8 cellular contexts compared by ENCODE assay signal in the genomic region with DNA sequence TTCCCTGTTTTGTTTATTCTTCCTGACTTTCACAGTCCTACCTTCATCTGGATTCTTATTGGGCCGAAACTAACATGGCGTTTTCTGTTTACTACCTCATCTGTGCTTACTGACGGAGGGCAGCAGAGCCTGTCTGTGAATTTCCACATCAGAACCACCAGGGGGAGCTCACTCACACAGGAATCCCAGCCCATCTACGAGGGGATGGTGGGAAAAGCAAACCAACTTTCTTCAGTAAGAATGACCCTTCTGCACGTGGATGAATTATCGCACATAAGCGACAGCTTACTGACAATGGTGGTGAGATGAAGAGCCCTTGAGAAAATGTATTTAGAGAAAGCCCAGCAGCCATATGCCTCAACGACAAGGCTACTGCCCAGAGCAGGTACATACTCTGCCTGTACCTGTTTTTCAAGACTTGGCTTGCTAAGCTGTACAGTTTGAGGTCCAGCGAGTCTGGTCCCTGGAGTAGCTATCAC. TPM values are rescaled to one million over a fixed set of nuclear protein-coding genes. Genes with fewer than 3 reads are reported as not detected.
A peak's percentile ranks its signal among the peaks of the same experiment; 100 is the strongest.
DNase-seq lines count a peak whose midpoint lies in the region; ATAC-seq and TF ChIP-seq lines count a peak whose summit lies in the region.

No MANE protein-coding gene starts in this region.

- H3K27ac ChIP-seq in Panc1 (ENCODE audit: low read length): no peak overlapping the region

- H3K27me3 ChIP-seq in Panc1 (ENCODE audit: control insufficient read depth, insufficient read depth, low read length): no peaks in the 10 kb centered on the region

- no TSS peak for BruUV-seq in Panc1 (replicated peaks; lab: Mats Ljungman, UMichigan)

- H3K36me3 ChIP-seq in Panc1 (ENCODE audit: control insufficient read depth, insufficient read depth, low read length): peaks cover 15% of the 10 kb centered on the region

- CTCF ChIA-PET in Panc1 (lab: Charles Lee): interaction anchor here (0.6 to 2.4 kb wide), 13 partner anchors 13 to 348 kb away, joined by 3 to 20 read pairs (median 4); no protein-coding TSS in a partner anchor

- H3K9me3 Mint-ChIP-seq in activated T-cell treated with anti-CD3 and anti-CD28 coated beads, Interleukin-2, amount 50 U/mL, for 24 hours: no peaks in the 10 kb centered on the region
- no peaks in the 10 kb centered on the region for H3K9me3 Mint-ChIP-seq in nephron

- H3K9me3 ChIP-seq in Panc1 (ENCODE audit: control insufficient read depth, insufficient read depth, low read depth, low read length): no peaks in the 10 kb centered on the region

- H3K27ac Mint-ChIP-seq in activated T-cell treated with anti-CD3 and anti-CD28 coated beads, Interleukin-2, amount 50 U/mL, for 24 hours: no peak overlapping the region
- H3K27ac Mint-ChIP-seq in nephron: no peak overlapping the region

- peaks cover 42% of the 10 kb centered on the region for H3K36me3 Mint-ChIP-seq in activated T-cell treated with anti-CD3 and anti-CD28 coated beads, Interleukin-2, amount 50 U/mL, for 24 hours (ENCODE audit: low read depth)
- H3K36me3 Mint-ChIP-seq in nephron (ENCODE audit: low read depth): peaks cover 43% of the 10 kb centered on the region

- DNase-seq in AG08396 (ENCODE audit: low spot score) (peak; percentile 74), KG1 (lab: John Stamatoyannopoulos, UW) (peak; percentile 23), Panc1 (ENCODE audit: low read depth, low spot score) (peak; percentile 63), fibroblast of gingiva (ENCODE audit: low read depth) (peak; percentile 66), stromal cell of bone marrow (ENCODE audit: low read depth) (peak; percentile 44)
- DNase-seq in activated T-cell treated with anti-CD3 and anti-CD28 coated beads, Interleukin-2, amount 50 U/mL, for 24 hours: peak; percentile 59

- no peaks in the 10 kb centered on the region for H3K4me1 ChIP-seq in Panc1 (ENCODE audit: control insufficient read depth, insufficient read depth, low read length)

- peak; percentile 95 for TF ChIP-seq CTCF in Panc1 (IDR thresholded peaks at IDR 0.05)
- peak; percentile 82 to 93 (median 87) for TF ChIP-seq CTCF in nephron (IDR thresholded peaks at IDR 0.05; ENCODE audit: unreplicated experiment in 3 of 3)

- H3K4me3 ChIP-seq in Panc1 (ENCODE audit: low read depth in 2 of 2, low read length in 2 of 2): no peak overlapping the region

- intact Hi-C loops in Panc1 (cut with micrococcal nuclease; ENCODE audit: unreplicated experiment): loop anchor here (1.0 kb wide), 1 partner anchor 41 kb away; no protein-coding TSS in a partner anchor

- no peaks in the 10 kb centered on the region for H3K27me3 Mint-ChIP-seq in activated T-cell treated with anti-CD3 and anti-CD28 coated beads, Interleukin-2, amount 50 U/mL, for 24 hours
- no peaks in the 10 kb centered on the region for H3K27me3 Mint-ChIP-seq in nephron (ENCODE audit: low read depth)

- in situ Hi-C loops in Panc1 (cut with HindIII; ENCODE audit: low pct_unique_long_range_greater_than_20kb, low sequenced_read_pairs): no loop called here

- POLR2A ChIA-PET in Panc1 (lab: Charles Lee): interaction anchor here (0.6 to 1.0 kb wide), 2 partner anchors 9 to 17 kb away, joined by 3 read pairs; no protein-coding TSS in a partner anchor

- H3K4me1 Mint-ChIP-seq in activated T-cell treated with anti-CD3 and anti-CD28 coated beads, Interleukin-2, amount 50 U/mL, for 24 hours (ENCODE audit: low read depth): no peaks in the 10 kb centered on the region
- H3K4me1 Mint-ChIP-seq in nephron: no peaks in the 10 kb centered on the region

- H3K4me3 Mint-ChIP-seq in activated T-cell treated with anti-CD3 and anti-CD28 coated beads, Interleukin-2, amount 50 U/mL, for 24 hours: no peak overlapping the region
- H3K4me3 Mint-ChIP-seq in nephron: no peak overlapping the region

- ATAC-seq in GM18909 (IDR thresholded peaks at IDR 0.05; ENCODE audit: poor library complexity, unreplicated experiment): peak; percentile 57
- peak; percentile 98 for ATAC-seq in Panc1

RNA-seq across cellular contexts. Expression of a gene that starts 42.5 kb away (rescaled TPM):
- 1.4 TPM for total RNA-seq in Panc1 (2021; ENCODE audit: unreplicated experiment)
- 3.7 TPM for polyA plus RNA-seq in Panc1 (2012; ENCODE audit: insufficient read length)

RNA-seq across cellular contexts. Expression of a gene that starts 47.3 kb away (rescaled TPM):
- total RNA-seq in Panc1 (2021; ENCODE audit: unreplicated experiment): 37.5 TPM
- polyA plus RNA-seq in Panc1 (2012; ENCODE audit: insufficient read length): 56.2 TPM

RNA-seq across cellular contexts. Expression of a gene that starts 57.9 kb away (rescaled TPM):
- 1.4 TPM for total RNA-seq in Panc1 (2021; ENCODE audit: unreplicated experiment)
- not detected for polyA plus RNA-seq in Panc1 (2012; ENCODE audit: insufficient read length)

Comparison
In these comparisons a context has a peak if more than half of its experiments do, and no peak if none do; other contexts are left out.
1. DNase-seq: peak in every context shown above with its lines; median percentile 74 in AG08396; 66 in fibroblast of gingiva; 63 in Panc1; 59 in activated T-cell treated with anti-CD3 and anti-CD28 coated beads, Interleukin-2, amount 50 U/mL, for 24 hours; 44 in stromal cell of bone marrow; 23 in KG1.